19 cellular contexts compared by ENCODE assay signal in the genomic region with DNA sequence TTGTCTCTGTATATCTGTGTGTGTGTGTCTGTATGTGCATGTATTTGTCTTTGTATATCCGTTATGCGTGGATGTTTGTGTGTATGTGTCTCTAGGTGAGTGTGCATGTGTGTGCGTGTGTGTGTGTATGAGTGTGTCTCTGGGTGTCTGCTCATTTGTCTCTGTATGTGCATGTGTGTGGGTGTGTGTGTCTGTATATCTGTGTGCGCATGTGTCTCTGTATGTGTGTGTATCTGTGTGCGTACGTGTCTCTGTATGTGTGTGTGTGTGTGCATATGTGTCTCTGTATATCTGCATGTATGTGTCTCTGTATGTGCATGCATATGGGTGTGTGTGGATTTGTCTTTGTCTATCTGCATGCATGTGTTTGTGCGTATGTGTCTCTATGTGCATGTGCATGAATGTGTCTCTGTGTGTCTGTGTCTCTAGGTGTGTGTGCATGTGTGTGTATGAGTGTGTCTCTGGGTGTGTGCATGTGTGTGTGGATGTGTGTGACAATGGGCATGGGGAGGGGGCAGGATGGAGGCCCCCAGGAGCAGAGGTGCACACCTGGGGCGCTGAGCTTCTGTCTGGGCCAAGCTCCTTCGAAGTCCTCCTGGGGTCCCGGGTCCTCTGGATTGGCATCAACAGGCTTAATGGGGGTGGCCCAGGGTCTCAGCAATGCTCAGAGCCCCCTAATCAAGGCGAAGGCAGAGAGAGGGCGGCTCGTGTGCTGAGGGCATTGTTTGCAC.
"Had no signal": no experiment of that assay in that cellular context is flagged by ENCODE, and none has a peak within 500 bp of the region (broad histone marks: within the 10 kb centered on the region; RNA-seq: fewer than 3 reads in every experiment).

No MANE protein-coding gene starts in this region.

- ATAC-seq: heart left ventricle; left colon; left ventricle myocardium superior; psoas muscle; sciatic nerve; stimulated activated naive B cell treated with anti-CD40 and anti-IgM and Interleukin-4, amounts not matched to agents 10 μg/mL and 1 μg/mL and 100 μg/mL, for 72 hours; stimulated activated naive CD8-positive, alpha-beta T cell treated with anti-CD3 and anti-CD28 coated beads, Interleukin-15, amount 100 ng/mL, for 72 hours had no signal

- DNase-seq: effector CD4-positive, alpha-beta T cell; heart left ventricle; hippocampal formation; left colon; left ventricle myocardium superior; mesendoderm; naive B cell; psoas muscle; retina; spleen; stimulated activated CD4-positive, alpha-beta T cell treated with anti-CD3 and anti-CD28 coated beads, Interleukin-2, amount 100 ng/mL, for 24 hours; stimulated activated CD4-positive, alpha-beta T cell treated with anti-CD3 and anti-CD28 coated beads, Interleukin-4, amount 100 ng/mL, for 4 hours; stimulated activated naive B cell treated with anti-CD40 and anti-IgM and Interleukin-4, amounts not matched to agents 10 μg/mL and 1 μg/mL and 100 μg/mL, for 72 hours; stimulated activated naive CD8-positive, alpha-beta T cell treated with anti-CD3 and anti-CD28 coated beads, Interleukin-15, amount 100 ng/mL, for 72 hours; testis had no signal

- H3K4me3 ChIP-seq: coronary artery, heart left ventricle, psoas muscle, spleen, testis, tibial nerve had no signal

- H3K9me3 ChIP-seq: heart left ventricle, neutrophil, psoas muscle, spleen, testis, tibial nerve had no signal

- H3K27me3 ChIP-seq: neutrophil, testis, tibial nerve had no signal

- H3K36me3 ChIP-seq: heart left ventricle, neutrophil, spleen, tibial nerve had no signal

- H3K27ac ChIP-seq: coronary artery, heart left ventricle, neutrophil, psoas muscle, spleen, testis, tibial nerve had no signal

- H3K4me1 ChIP-seq: heart left ventricle, psoas muscle, spleen, testis, tibial nerve had no signal
